12 cellular contexts compared by ENCODE assay signal in genomic region chr15:45143056-45143455, GRCh38. TPM values are rescaled to one million over a fixed set of nuclear protein-coding genes. Genes with fewer than 3 reads are reported as not detected.
"Had no signal": no experiment of that assay in that cellular context is flagged by ENCODE, and none has a peak within 500 bp of the region (broad histone marks: within the 10 kb centered on the region; RNA-seq: fewer than 3 reads in every experiment).

No MANE protein-coding gene starts in this region.

- H3K4me3 ChIP-seq: GM23248, HAP-1 had no signal

- H3K36me3 ChIP-seq: HAP-1 had no signal

- H2AFZ ChIP-seq: GM23248 had no signal

- H3K9ac ChIP-seq: GM23248 had no signal

- H3K27ac ChIP-seq: GM23248, HL-60 had no signal

- H3K9me3 ChIP-seq: HAP-1 had no signal

- ATAC-seq: HCT116, HepG2 had no signal

- DNase-seq: GM23248, GOT3, H7, HFFc6, KBM-7 had no signal

RNA-seq across cellular contexts. Expression of gene DUOX1, which starts 13.3 kb away (rescaled TPM):
- total RNA-seq: H4, HepG2, HT1080 had no signal

RNA-seq across cellular contexts. Expression of gene DUOXA1, which starts 13.4 kb away (rescaled TPM):
- total RNA-seq: H4, H7, HepG2 had no signal
- polyA plus RNA-seq: HepG2, IgD-negative memory B cell had no signal

RNA-seq across cellular contexts. Expression of gene DUOXA2, which starts 28.9 kb away (rescaled TPM):
- total RNA-seq: GM23248, H4, H7, HepG2, HFFc6, HT1080 had no signal
- polyA plus RNA-seq: GM23248, IgD-negative memory B cell had no signal

RNA-seq across cellular contexts. Expression of gene DUOX2, which starts 29.1 kb away (rescaled TPM):
- total RNA-seq: GM23248, H7, HepG2, HFFc6 had no signal
- polyA plus RNA-seq: IgD-negative memory B cell had no signal
